10 cellular contexts compared by ENCODE assay signal in genomic region chr16:15502041-15502725, GRCh38.
DNase-seq lines count a peak whose midpoint lies in the region; ATAC-seq and TF ChIP-seq lines count a peak whose summit lies in the region.
"Had no signal": no experiment of that assay in that cellular context is flagged by ENCODE, and none has a peak within 500 bp of the region (broad histone marks: within the 10 kb centered on the region; RNA-seq: fewer than 3 reads in every experiment).

No MANE protein-coding gene starts in this region.

- CTCF ChIA-PET in A673 (lab: Charles Lee), result no interaction called here
- CTCF ChIA-PET in activated B cell treated with CpG ODN at 0.5 μM for 24 hours (lab: Charles Lee), result no interaction called here

- DNase-seq in A673 (ENCODE audit: low spot score) (peak; percentile 93), HS-27A (ENCODE audit: low read depth) (peak; percentile 75), activated B cell treated with CpG ODN at 0.5 μM for 24 hours (no peak), iPS-NIHi11 (ENCODE audit: low spot score) (peak; percentile 46), left colon (no peak), NCI-H2227 treated with DMSO at 0.1 percent for 48 hours (lab: John Stamatoyannopoulos, UW) (no peak)
- DNase-seq: activated CD4-positive, CD25-positive, alpha-beta regulatory T cell had no signal

- intact Hi-C loops in A673 (cut with micrococcal nuclease; ENCODE audit: unreplicated experiment), result no loop called here
- intact Hi-C loops in activated B cell treated with CpG ODN at 0.5 μM for 24 hours (cut with micrococcal nuclease), result no loop called here
- intact Hi-C loops in left colon (cut with DNase I, micrococcal nuclease), result no loop called here

- POLR2A ChIA-PET in A673 (lab: Charles Lee; ENCODE audit: low non-redundant PET) (no interaction called here), activated B cell treated with CpG ODN at 0.5 μM for 24 hours (lab: Charles Lee) (interaction anchor here (0.6 kb wide), 1 partner anchor 16 kb away, joined by 3 read pairs; no protein-coding TSS in a partner anchor)

- H3K4me3 ChIP-seq in A673 (ENCODE audit: low read depth, low read length, poor library complexity, severe bottlenecking), result no peak overlapping the region

- no peaks in the 10 kb centered on the region for H3K27me3 ChIP-seq in A673 (replicated peaks; ENCODE audit: insufficient read depth, low read depth, low read length, poor library complexity)

- ATAC-seq in activated B cell treated with CpG ODN at 0.5 μM for 24 hours (ENCODE audit: low read depth) (no peak), GM21381 (IDR thresholded peaks at IDR 0.05; ENCODE audit: unreplicated experiment) (no peak), left colon (no peak), GM18907 (IDR thresholded peaks at IDR 0.05; ENCODE audit: unreplicated experiment) (no peak)
- ATAC-seq: natural killer cell treated with Interleukin-12 subunit alpha and Interleukin-12 subunit beta and Interleukin-15 and Interleukin-18, amount 100 ng/mL, for 72 hours had no signal

- peaks cover 11% of the 10 kb centered on the region for H3K4me1 ChIP-seq in A673 (ENCODE audit: insufficient read depth, low read length, poor library complexity, severe bottlenecking)

- H3K27ac Mint-ChIP-seq in activated B cell treated with CpG ODN at 0.5 μM for 24 hours, result peak overlapping the region; percentile 50
- H3K27ac Mint-ChIP-seq: natural killer cell treated with Interleukin-12 subunit alpha and Interleukin-12 subunit beta and Interleukin-15 and Interleukin-18, amount 100 ng/mL, for 72 hours had no signal

- no peaks in the 10 kb centered on the region for H3K9me3 Mint-ChIP-seq in activated B cell treated with CpG ODN at 0.5 μM for 24 hours
- H3K9me3 Mint-ChIP-seq: natural killer cell treated with Interleukin-12 subunit alpha and Interleukin-12 subunit beta and Interleukin-15 and Interleukin-18, amount 100 ng/mL, for 72 hours had no signal

- H3K4me1 Mint-ChIP-seq in activated B cell treated with CpG ODN at 0.5 μM for 24 hours, result no peaks in the 10 kb centered on the region

- TF ChIP-seq CTCF in A673 (conservative IDR thresholded peaks at IDR 0.05; ENCODE audit: low read depth, low read length) (no peak), activated B cell treated with CpG ODN at 0.5 μM for 24 hours (IDR thresholded peaks at IDR 0.05) (no peak)

- no TSS peak for BruUV-seq in A673 (replicated peaks; lab: Mats Ljungman, UMichigan)

- H3K9me3 ChIP-seq in A673 (ENCODE audit: low read depth, low read length, poor library complexity, severe bottlenecking), result no peaks in the 10 kb centered on the region

- H3K27me3 Mint-ChIP-seq in activated B cell treated with CpG ODN at 0.5 μM for 24 hours, result no peaks in the 10 kb centered on the region

- no peaks in the 10 kb centered on the region for H3K36me3 ChIP-seq in A673 (ENCODE audit: insufficient read depth, low read length, poor library complexity, severe bottlenecking)

- H3K4me3 Mint-ChIP-seq in activated B cell treated with CpG ODN at 0.5 μM for 24 hours, result no peak overlapping the region
- H3K4me3 Mint-ChIP-seq: natural killer cell treated with Interleukin-12 subunit alpha and Interleukin-12 subunit beta and Interleukin-15 and Interleukin-18, amount 100 ng/mL, for 72 hours had no signal

- no peak overlapping the region for H3K27ac ChIP-seq in A673 (ENCODE audit: low read depth, low read length, poor library complexity, severe bottlenecking)

- no peaks in the 10 kb centered on the region for H3K36me3 Mint-ChIP-seq in activated B cell treated with CpG ODN at 0.5 μM for 24 hours (ENCODE audit: low read depth)
- H3K36me3 Mint-ChIP-seq: natural killer cell treated with Interleukin-12 subunit alpha and Interleukin-12 subunit beta and Interleukin-15 and Interleukin-18, amount 100 ng/mL, for 72 hours had no signal

Comparison
In these comparisons a context has a peak if more than half of its experiments do, and no peak if none do; other contexts are left out.
1. DNase-seq: peak in A673 (single experiment), HS-27A (single experiment) and iPS-NIHi11 (single experiment); none in activated B cell treated with CpG ODN at 0.5 μM for 24 hours (single experiment), left colon (0 of 2) and NCI-H2227 treated with DMSO at 0.1 percent for 48 hours (single experiment).